38 cellular contexts compared by ENCODE assay signal in genomic region chr2:17146358-17146757, GRCh38.
"Had no signal": no experiment of that assay in that cellular context is flagged by ENCODE, and none has a peak within 500 bp of the region (broad histone marks: within the 10 kb centered on the region; RNA-seq: fewer than 3 reads in every experiment).

No MANE protein-coding gene starts in this region.

- H3K4me3 ChIP-seq: ascending aorta, cardiac muscle cell had no signal

- H3K4me1 Mint-ChIP-seq: activated CD4-positive, alpha-beta T cell treated with anti-CD3 and anti-CD28 coated beads for 36 hours; activated CD4-positive, alpha-beta T cell treated with anti-CD3 and anti-CD28 coated beads, Interleukin-2, amount 10 ng/mL, durations not matched to agents 7 days and 5 days; activated CD8-positive, alpha-beta memory T cell treated with anti-CD3 and anti-CD28 coated beads, Interleukin-2, amount 10 ng/mL, durations not matched to agents 7 days and 5 days; activated naive CD4-positive, alpha-beta T cell treated with anti-CD3 and anti-CD28 coated beads, Interleukin-2, amount 10 ng/mL, durations not matched to agents 7 days and 5 days; activated naive CD4-positive, alpha-beta T cell treated with anti-CD3 and anti-CD28 coated beads, Interleukin-2, amount 50 U/mL, for 24 hours; activated naive CD8-positive, alpha-beta T cell treated with anti-CD3 and anti-CD28 coated beads, Interleukin-2, amount 10 ng/mL, durations not matched to agents 7 days and 5 days; activated naive CD8-positive, alpha-beta T cell treated with anti-CD3 and anti-CD28 coated beads, Interleukin-2, amount 50 U/mL, for 24 hours; central memory CD8-positive, alpha-beta T cell had no signal

- H3K9me3 ChIP-seq: ascending aorta had no signal

- H3K36me3 Mint-ChIP-seq: activated CD8-positive, alpha-beta memory T cell treated with anti-CD3 and anti-CD28 coated beads, Interleukin-2, amount 10 ng/mL, durations not matched to agents 7 days and 5 days; activated naive CD4-positive, alpha-beta T cell treated with anti-CD3 and anti-CD28 coated beads, Interleukin-2, amount 10 ng/mL, durations not matched to agents 7 days and 5 days; activated naive CD4-positive, alpha-beta T cell treated with anti-CD3 and anti-CD28 coated beads, Interleukin-2, amount 50 U/mL, for 24 hours; activated naive CD8-positive, alpha-beta T cell; activated naive CD8-positive, alpha-beta T cell treated with anti-CD3 and anti-CD28 coated beads, Interleukin-2, amount 10 ng/mL, durations not matched to agents 7 days and 5 days; brain had no signal

- H3K27ac ChIP-seq: ascending aorta, cardiac muscle cell, VCaP had no signal

- FAIRE-seq: bronchial epithelial cell, TTC549 had no signal

- H3K27ac Mint-ChIP-seq: activated CD4-positive, alpha-beta T cell treated with anti-CD3 and anti-CD28 coated beads for 36 hours; activated CD4-positive, alpha-beta T cell treated with anti-CD3 and anti-CD28 coated beads, Interleukin-2, amount 10 ng/mL, durations not matched to agents 7 days and 5 days; activated CD8-positive, alpha-beta memory T cell treated with anti-CD3 and anti-CD28 coated beads, Interleukin-2, amount 10 ng/mL, durations not matched to agents 7 days and 5 days; activated CD8-positive, alpha-beta T cell treated with anti-CD3 and anti-CD28 coated beads, Interleukin-2, amount 10 ng/mL, durations not matched to agents 7 days and 5 days; activated naive CD4-positive, alpha-beta T cell treated with anti-CD3 and anti-CD28 coated beads, Interleukin-2, amount 10 ng/mL, durations not matched to agents 7 days and 5 days; activated naive CD4-positive, alpha-beta T cell treated with anti-CD3 and anti-CD28 coated beads, Interleukin-2, amount 50 U/mL, for 24 hours; activated naive CD8-positive, alpha-beta T cell; activated naive CD8-positive, alpha-beta T cell treated with anti-CD3 and anti-CD28 coated beads, Interleukin-2, amount 10 ng/mL, durations not matched to agents 7 days and 5 days; activated naive CD8-positive, alpha-beta T cell treated with anti-CD3 and anti-CD28 coated beads, Interleukin-2, amount 50 U/mL, for 24 hours; activated T-cell treated with anti-CD3 and anti-CD28 coated beads, Interleukin-2, amount 50 U/mL, for 24 hours; activated T-helper 2 cell treated with anti-CD3 and anti-CD28 coated beads, Interferon-gamma antibody, Interleukin-2, Interleukin-4, amounts not matched to agents 10 μg/mL and 5 μg/mL and 100 μg/mL, durations not matched to agents 14 hours and 24 hours and 36 hours; brain; T-helper 1 cell treated with Interleukin-12 subunit alpha and Interleukin-12 subunit beta and Interleukin-4 antibody, amounts not matched to agents 30 μg/mL and 1 μg/mL, for 36 hours; T-helper 2 cell treated with Interferon-gamma antibody and Interleukin-4, amounts not matched to agents 5 μg/mL and 100 μg/mL, for 36 hours had no signal

- H3K27me3 Mint-ChIP-seq: activated CD4-positive, alpha-beta T cell treated with anti-CD3 and anti-CD28 coated beads for 36 hours; activated CD4-positive, alpha-beta T cell treated with anti-CD3 and anti-CD28 coated beads, Interleukin-2, amount 10 ng/mL, durations not matched to agents 7 days and 5 days; activated CD8-positive, alpha-beta memory T cell treated with anti-CD3 and anti-CD28 coated beads, Interleukin-2, amount 10 ng/mL, durations not matched to agents 7 days and 5 days; activated naive CD4-positive, alpha-beta T cell treated with anti-CD3 and anti-CD28 coated beads, Interleukin-2, amount 10 ng/mL, durations not matched to agents 7 days and 5 days; activated naive CD4-positive, alpha-beta T cell treated with anti-CD3 and anti-CD28 coated beads, Interleukin-2, amount 50 U/mL, for 24 hours; activated naive CD8-positive, alpha-beta T cell; activated naive CD8-positive, alpha-beta T cell treated with anti-CD3 and anti-CD28 coated beads, Interleukin-2, amount 10 ng/mL, durations not matched to agents 7 days and 5 days; activated naive CD8-positive, alpha-beta T cell treated with anti-CD3 and anti-CD28 coated beads, Interleukin-2, amount 50 U/mL, for 24 hours; activated T-cell treated with anti-CD3 and anti-CD28 coated beads, Interleukin-2, amount 50 U/mL, for 24 hours; brain; central memory CD8-positive, alpha-beta T cell had no signal

- H3K36me3 ChIP-seq: ascending aorta, cardiac muscle cell had no signal

- H3K4me1 ChIP-seq: ascending aorta had no signal

- ATAC-seq: activated CD4-positive, alpha-beta T cell treated with anti-CD3 and anti-CD28 coated beads for 36 hours; activated CD4-positive, CD25-positive, alpha-beta regulatory T cell treated with anti-CD3 and anti-CD28 coated beads, Interleukin-2, amount 50 U/mL, for 24 hours; activated CD8-positive, alpha-beta memory T cell treated with anti-CD3 and anti-CD28 coated beads, Interleukin-2, amount 10 ng/mL, durations not matched to agents 7 days and 5 days; activated CD8-positive, alpha-beta T cell treated with anti-CD3 and anti-CD28 coated beads, Interleukin-2, amount 10 ng/mL, durations not matched to agents 7 days and 5 days; activated naive CD8-positive, alpha-beta T cell treated with anti-CD3 and anti-CD28 coated beads, Interleukin-2, amount 50 U/mL, for 24 hours had no signal

- H3K9me3 Mint-ChIP-seq: activated CD4-positive, alpha-beta T cell treated with anti-CD3 and anti-CD28 coated beads, Interleukin-2, amount 10 ng/mL, durations not matched to agents 7 days and 5 days; activated naive CD4-positive, alpha-beta T cell treated with anti-CD3 and anti-CD28 coated beads, Interleukin-2, amount 10 ng/mL, durations not matched to agents 7 days and 5 days; activated naive CD8-positive, alpha-beta T cell treated with anti-CD3 and anti-CD28 coated beads, Interleukin-2, amount 10 ng/mL, durations not matched to agents 7 days and 5 days; activated naive CD8-positive, alpha-beta T cell treated with anti-CD3 and anti-CD28 coated beads, Interleukin-2, amount 50 U/mL, for 24 hours; activated T-cell treated with anti-CD3 and anti-CD28 coated beads, Interleukin-2, amount 50 U/mL, for 24 hours; activated T-helper 2 cell treated with anti-CD3 and anti-CD28 coated beads, Interferon-gamma antibody, Interleukin-2, Interleukin-4, amounts not matched to agents 10 μg/mL and 5 μg/mL and 100 μg/mL, durations not matched to agents 14 hours and 24 hours and 36 hours; brain; T-helper 1 cell treated with Interleukin-12 subunit alpha and Interleukin-12 subunit beta and Interleukin-4 antibody, amounts not matched to agents 30 μg/mL and 1 μg/mL, for 36 hours; T-helper 2 cell treated with Interferon-gamma antibody and Interleukin-4, amounts not matched to agents 5 μg/mL and 100 μg/mL, for 36 hours had no signal

- H3K4me3 Mint-ChIP-seq: activated CD4-positive, alpha-beta T cell treated with anti-CD3 and anti-CD28 coated beads for 36 hours; activated CD4-positive, alpha-beta T cell treated with anti-CD3 and anti-CD28 coated beads, Interleukin-2, amount 10 ng/mL, durations not matched to agents 7 days and 5 days; activated CD8-positive, alpha-beta memory T cell treated with anti-CD3 and anti-CD28 coated beads, Interleukin-2, amount 10 ng/mL, durations not matched to agents 7 days and 5 days; activated CD8-positive, alpha-beta T cell treated with anti-CD3 and anti-CD28 coated beads, Interleukin-2, amount 10 ng/mL, durations not matched to agents 7 days and 5 days; activated naive CD4-positive, alpha-beta T cell treated with anti-CD3 and anti-CD28 coated beads, Interleukin-2, amount 10 ng/mL, durations not matched to agents 7 days and 5 days; activated naive CD4-positive, alpha-beta T cell treated with anti-CD3 and anti-CD28 coated beads, Interleukin-2, amount 50 U/mL, for 24 hours; activated naive CD8-positive, alpha-beta T cell; activated naive CD8-positive, alpha-beta T cell treated with anti-CD3 and anti-CD28 coated beads, Interleukin-2, amount 10 ng/mL, durations not matched to agents 7 days and 5 days; activated naive CD8-positive, alpha-beta T cell treated with anti-CD3 and anti-CD28 coated beads, Interleukin-2, amount 50 U/mL, for 24 hours; activated T-cell treated with anti-CD3 and anti-CD28 coated beads, Interleukin-2, amount 50 U/mL, for 24 hours; brain; central memory CD8-positive, alpha-beta T cell; T-helper 1 cell treated with Interleukin-12 subunit alpha and Interleukin-12 subunit beta and Interleukin-4 antibody, amounts not matched to agents 30 μg/mL and 1 μg/mL, for 36 hours; T-helper 2 cell treated with Interferon-gamma antibody and Interleukin-4, amounts not matched to agents 5 μg/mL and 100 μg/mL, for 36 hours had no signal

- DNase-seq: activated CD4-positive, alpha-beta T cell treated with anti-CD3 and anti-CD28 coated beads for 1 hour; activated CD4-positive, alpha-beta T cell treated with anti-CD3 and anti-CD28 coated beads for 36 hours; activated CD4-positive, alpha-beta T cell treated with anti-CD3 and anti-CD28 coated beads for 48 hours; activated CD4-positive, alpha-beta T cell treated with anti-CD3 and anti-CD28 coated beads, Interleukin-2, amount 10 ng/mL, durations not matched to agents 7 days and 5 days; activated CD4-positive, alpha-beta T cell treated with anti-CD3 and anti-CD28 coated beads, Interleukin-2, amount 50 U/mL, for 48 hours; activated CD4-positive, CD25-positive, alpha-beta regulatory T cell; activated CD8-positive, alpha-beta memory T cell treated with anti-CD3 and anti-CD28 coated beads for 24 hours; activated CD8-positive, alpha-beta memory T cell treated with anti-CD3 and anti-CD28 coated beads, Interleukin-2, amount 10 ng/mL, durations not matched to agents 7 days and 5 days; activated CD8-positive, alpha-beta memory T cell treated with anti-CD3 and anti-CD28 coated beads, Interleukin-2, amount 50 U/mL, for 48 hours; activated CD8-positive, alpha-beta T cell treated with anti-CD3 and anti-CD28 coated beads, Interleukin-2, amount 10 ng/mL, durations not matched to agents 7 days and 5 days; activated effector memory CD4-positive, alpha-beta T cell treated with Interleukin-2 at 50 U/mL for 16 hours; activated gamma-delta T cell; activated naive CD4-positive, alpha-beta T cell treated with anti-CD3 and anti-CD28 coated beads, Interleukin-2, amount 10 ng/mL, durations not matched to agents 7 days and 5 days; activated naive CD4-positive, alpha-beta T cell treated with Interleukin-2 at 50 U/mL for 16 hours; activated naive CD8-positive, alpha-beta T cell treated with anti-CD3 and anti-CD28 coated beads, Interleukin-2, amount 10 ng/mL, durations not matched to agents 7 days and 5 days; activated naive CD8-positive, alpha-beta T cell treated with anti-CD3 and anti-CD28 coated beads, Interleukin-2, amount 50 U/mL, for 24 hours; activated T-cell treated with anti-CD3 and anti-CD28 coated beads, Interleukin-2, amount 50 U/mL, for 24 hours; activated T-cell treated with anti-CD3 and anti-CD28 coated beads, Interleukin-2, amount 50 U/mL, for 48 hours; amygdala; anterior cingulate cortex; caudate nucleus; cerebellar nuclear complex; T-helper 1 cell; T-helper 2 cell; T-helper 9 cell had no signal

- H3K27me3 ChIP-seq: ascending aorta, cardiac muscle cell had no signal
